Comparison of ENCODE assay signal across 9 cellular contexts in genomic region chr20:22453244-22454080, GRCh38.
DNase-seq lines count a peak whose midpoint lies in the region; ATAC-seq and TF ChIP-seq lines count a peak whose summit lies in the region.
"Had no signal": no experiment of that assay in that cellular context is flagged by ENCODE, and none has a peak within 500 bp of the region (broad histone marks: within the 10 kb centered on the region; RNA-seq: fewer than 3 reads in every experiment).

No MANE protein-coding gene starts in this region.

- H3K27ac Mint-ChIP-seq in nephron, result no peak overlapping the region

- ATAC-seq in GM19463 (IDR thresholded peaks at IDR 0.05; ENCODE audit: unreplicated experiment), result no peak
- ATAC-seq in HG03097 (IDR thresholded peaks at IDR 0.05; ENCODE audit: low FRiP score, unreplicated experiment), result no peak

- H3K4me3 Mint-ChIP-seq in nephron, result no peak overlapping the region

- DNase-seq in DMS53 (lab: John Stamatoyannopoulos, UW), result peak; percentile 88
- peak; percentile 88 for DNase-seq in NCI-H146 treated with DMSO at 0.1 percent for 48 hours (lab: John Stamatoyannopoulos, UW; ENCODE audit: unreplicated experiment)
- peak; percentile 3 for DNase-seq in cerebellar cortex (ENCODE audit: low spot score)
- DNase-seq in ureter (ENCODE audit: low spot score), result no peak
- DNase-seq in KG1 (lab: John Stamatoyannopoulos, UW), result no peak
- DNase-seq: midbrain had no signal

- peaks cover 5% of the 10 kb centered on the region for H3K4me1 Mint-ChIP-seq in nephron

- peak; percentile 60 to 67 (median 63) for TF ChIP-seq CTCF in nephron (IDR thresholded peaks at IDR 0.05; ENCODE audit: unreplicated experiment in 3 of 3)

- no peaks in the 10 kb centered on the region for H3K36me3 Mint-ChIP-seq in nephron (ENCODE audit: low read depth)

- H3K9me3 Mint-ChIP-seq in nephron, result no peaks in the 10 kb centered on the region

- H3K27me3 Mint-ChIP-seq in nephron (ENCODE audit: low read depth), result peaks cover 21% of the 10 kb centered on the region

Comparison
In these comparisons a context has a peak if more than half of its experiments do, and no peak if none do; other contexts are left out.
1. DNase-seq: peak in DMS53 (single experiment), NCI-H146 treated with DMSO at 0.1 percent for 48 hours (single experiment) and cerebellar cortex (single experiment); none in ureter (single experiment) and KG1 (single experiment).